ENCODE assay signal across 12 cellular contexts in the genomic region with DNA sequence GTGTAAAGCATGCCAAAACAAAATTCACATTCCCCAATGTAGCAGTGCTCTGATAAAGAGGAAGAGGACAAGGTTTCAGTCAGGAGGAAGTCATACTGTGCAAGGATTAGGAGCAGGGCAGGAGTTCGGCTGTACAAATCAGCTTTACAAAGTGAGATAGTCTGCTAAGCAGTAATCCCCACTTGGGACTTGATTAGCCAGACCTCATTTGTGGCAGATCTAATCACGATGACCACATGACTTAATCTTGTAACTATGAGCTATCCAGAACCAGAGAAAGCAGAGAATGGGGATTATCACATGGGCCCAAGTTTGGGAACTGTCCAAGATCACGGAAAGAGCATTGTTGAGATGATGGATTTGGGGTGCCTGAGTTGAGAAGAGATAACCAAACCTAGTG. TPM values are rescaled to one million over a fixed set of nuclear protein-coding genes. Genes with fewer than 3 reads are reported as not detected.
DNase-seq lines count a peak whose midpoint lies in the region; ATAC-seq, FAIRE-seq and TF ChIP-seq lines count a peak whose summit lies in the region.
"Had no signal": no experiment of that assay in that cellular context is flagged by ENCODE, and none has a peak within 500 bp of the region (broad histone marks: within the 10 kb centered on the region; RNA-seq: fewer than 3 reads in every experiment).

No MANE protein-coding gene starts in this region.

- H3K23ac ChIP-seq in mesenchymal stem cell (ENCODE audit: low read length in 2 of 2) = no peak overlapping the region

- H3K4ac ChIP-seq in mesenchymal stem cell (ENCODE audit: low read depth in 1 of 2, low read length in 2 of 2) = no peak overlapping the region

- DNase-seq in Daoy (ENCODE audit: low read depth) (peak; percentile 52), NCI-H82 (lab: John Stamatoyannopoulos, UW) (peak; percentile 97), K562 (ENCODE audit: extremely low read depth in 1 of 4, low spot score in 3 of 4) (peak in 1 of 4 experiments; percentile 11), mesenchymal stem cell (peak; percentile 33), foreskin melanocyte (no peak), cerebellar nuclear complex (lab: John Stamatoyannopoulos, UW) (no peak), NCI-H1694 (lab: John Stamatoyannopoulos, UW) (no peak)
- DNase-seq in NK-92 treated with Interleukin-12 subunit alpha and Interleukin-12 subunit beta, amount 100 ng/mL, for 24 hours (lab: John Stamatoyannopoulos, UW) = no peak
- DNase-seq: activated T-cell treated with anti-CD3 and anti-CD28 coated beads, Interleukin-2, amount 50 U/mL, for 1 hour; NCI-H2081 had no signal

- POLR2A ChIA-PET in K562 (lab: Yijun Ruan, JAX) = interaction anchor here (1.0 kb wide), 1 partner anchor 9 kb away, joined by 3 read pairs; no protein-coding TSS in a partner anchor

- H3K36me3 ChIP-seq in K562 (ENCODE audit: control insufficient read depth, insufficient read depth, low read length) = no peaks in the 10 kb centered on the region
- H3K36me3 ChIP-seq in mesenchymal stem cell (ENCODE audit: control insufficient read depth in 1 of 2, insufficient read depth in 2 of 2, low read depth in 1 of 2, low read length in 2 of 2) = peaks cover 0 to 89% of the 10 kb centered on the region in 2 experiments
- H3K36me3 ChIP-seq: esophagus muscularis mucosa had no signal

- H3K27me3 ChIP-seq in K562 (ENCODE audit: control insufficient read depth in 2 of 2, insufficient read depth in 2 of 2, low read length in 2 of 2) (no peaks in the 10 kb centered on the region), mesenchymal stem cell (ENCODE audit: control insufficient read depth in 1 of 2, insufficient read depth in 1 of 2, low read length in 2 of 2) (no peaks in the 10 kb centered on the region)
- H3K27me3 ChIP-seq: esophagus muscularis mucosa had no signal

- no peak overlapping the region for H2BK5ac ChIP-seq in mesenchymal stem cell (ENCODE audit: low read depth, low read length, poor library complexity, severe bottlenecking)

- H2AK5ac ChIP-seq in mesenchymal stem cell (ENCODE audit: low read length, severe bottlenecking) = peak overlapping the region; percentile 76

- no peak overlapping the region for H4K91ac ChIP-seq in mesenchymal stem cell (ENCODE audit: low read length)

- peaks cover 5 to 17% of the 10 kb centered on the region in 2 experiments; a peak in 4 of 5 replicates for H3K4me1 ChIP-seq in K562 (replicated peaks in 1 of 2; ENCODE audit: control insufficient read depth in 2 of 2, insufficient read depth in 2 of 2, low read length in 2 of 2)
- no peaks in the 10 kb centered on the region for H3K4me1 ChIP-seq in mesenchymal stem cell (ENCODE audit: control insufficient read depth, insufficient read depth, low read depth, low read length)

- no peak overlapping the region for H3K4me3 ChIP-seq in K562
- H3K4me3 ChIP-seq in mesenchymal stem cell (ENCODE audit: insufficient read depth in 1 of 2, low read depth in 1 of 2, low read length in 2 of 2) = peak overlapping the region in 1 of 2 experiments; percentile 95
- H3K4me3 ChIP-seq: esophagus muscularis mucosa had no signal

- H3K9ac ChIP-seq in K562 (ENCODE audit: insufficient read depth in 1 of 2, low read depth in 2 of 2, low read length in 2 of 2) (no peak overlapping the region), mesenchymal stem cell (ENCODE audit: low read length) (peak overlapping the region; percentile 98)

- no peak overlapping the region for H2AFZ ChIP-seq in K562 (ENCODE audit: low read depth, low read length)
- no peak overlapping the region for H2AFZ ChIP-seq in mesenchymal stem cell (ENCODE audit: low read depth, low read length)

- H3K79me2 ChIP-seq in K562 (ENCODE audit: control insufficient read depth, insufficient read depth, low read length) = peaks cover 44% of the 10 kb centered on the region

- H4K8ac ChIP-seq in mesenchymal stem cell (ENCODE audit: low read length) = no peak overlapping the region

- BruUV-seq in K562 (replicated peaks; lab: Mats Ljungman, UMichigan) = no TSS peak

- WGBS in K562 (ENCODE audit: insufficient coverage, low coverage, missing lambda C conversion rate) = 8% methylated on average over 3 of the region's 3 CpGs
- 21% methylated on average over 2 of the region's 3 CpGs for whole genome bisulfite sequencing in mesenchymal stem cell

- H4K20me1 ChIP-seq in K562 (replicated peaks; ENCODE audit: control insufficient read depth, insufficient read depth, low read length) = no peaks in the 10 kb centered on the region; the same call in 1 of the 2 replicates

- ATAC-seq in K562 = peak; percentile 59

- H3K9me3 ChIP-seq in K562 (replicated peaks; ENCODE audit: control insufficient read depth, insufficient read depth, low read depth, low read length) (no peaks in the 10 kb centered on the region), mesenchymal stem cell (ENCODE audit: control insufficient read depth, low read length) (no peaks in the 10 kb centered on the region)
- H3K9me3 ChIP-seq: esophagus muscularis mucosa had no signal

- CTCF ChIA-PET in K562 (lab: Yijun Ruan, JAX; ENCODE audit: low intra/inter-chr PET ratio) = no interaction called here

- H3K9me1 ChIP-seq in K562 (ENCODE audit: control insufficient read depth, insufficient read depth, low read length) = no peaks in the 10 kb centered on the region

- FAIRE-seq in K562 (lab: Jason Lieb, UNC) = no peak

- intact Hi-C loops in K562 (cut with micrococcal nuclease) = no loop called here

- no peak for TF ChIP-seq RAD21 in K562 (CRISPR knock-in tag; conservative IDR thresholded peaks at IDR 0.05 in 1 of 2, IDR thresholded peaks at IDR 0.05 in 1 of 2)

- in situ Hi-C loops in K562 (cut with MboI) = no loop called here

- H3K18ac ChIP-seq in mesenchymal stem cell (ENCODE audit: low read depth in 1 of 2, low read length in 2 of 2) = no peak overlapping the region

- H3K27ac ChIP-seq in K562 (ENCODE audit: extremely low read depth, low read depth, low read length) = no peak overlapping the region
- peak overlapping the region; percentile 99 for H3K27ac ChIP-seq in mesenchymal stem cell (ENCODE audit: low read length, poor library complexity, severe bottlenecking)
- H3K27ac ChIP-seq: C4-2B, esophagus muscularis mucosa had no signal

- H2BK12ac ChIP-seq in mesenchymal stem cell (ENCODE audit: low read length in 2 of 2) = no peak overlapping the region

- H3K4me2 ChIP-seq in K562 (ENCODE audit: insufficient read depth, low read length) = no peak overlapping the region
- peak overlapping the region; percentile 84 for H3K4me2 ChIP-seq in mesenchymal stem cell (ENCODE audit: low read length, poor library complexity, severe bottlenecking)

- H3K79me1 ChIP-seq in mesenchymal stem cell (replicated peaks; ENCODE audit: low read length, poor library complexity, severe bottlenecking) = no peaks in the 10 kb centered on the region

- no peak for TF ChIP-seq POLR2A in K562 (conservative IDR thresholded peaks at IDR 0.05)

- TF ChIP-seq EP300 in K562 (IDR thresholded peaks at IDR 0.05; ENCODE audit: low read length) = no peak

- H2BK120ac ChIP-seq in mesenchymal stem cell (ENCODE audit: low read depth, low read length) = no peak overlapping the region

- peak overlapping the region in 1 of 2 experiments; percentile 32 for H3K14ac ChIP-seq in mesenchymal stem cell (ENCODE audit: low read length in 2 of 2)

- H2BK15ac ChIP-seq in mesenchymal stem cell (ENCODE audit: low read depth, poor library complexity, severe bottlenecking) = no peak overlapping the region

- no peak for TF ChIP-seq CTCF in K562 (IDR thresholded peaks at IDR 0.05 in 2 of 3, conservative IDR thresholded peaks at IDR 0.05 in 1 of 3; ENCODE audit: insufficient read depth in 2 of 3, low read depth in 1 of 3, low read length in 3 of 3)

TF ChIP-seq in K562, 482 proteins besides CTCF, POLR2A, EP300 and RAD21 (continues in another document):
- TF ChIP-seq, protein P1, sequence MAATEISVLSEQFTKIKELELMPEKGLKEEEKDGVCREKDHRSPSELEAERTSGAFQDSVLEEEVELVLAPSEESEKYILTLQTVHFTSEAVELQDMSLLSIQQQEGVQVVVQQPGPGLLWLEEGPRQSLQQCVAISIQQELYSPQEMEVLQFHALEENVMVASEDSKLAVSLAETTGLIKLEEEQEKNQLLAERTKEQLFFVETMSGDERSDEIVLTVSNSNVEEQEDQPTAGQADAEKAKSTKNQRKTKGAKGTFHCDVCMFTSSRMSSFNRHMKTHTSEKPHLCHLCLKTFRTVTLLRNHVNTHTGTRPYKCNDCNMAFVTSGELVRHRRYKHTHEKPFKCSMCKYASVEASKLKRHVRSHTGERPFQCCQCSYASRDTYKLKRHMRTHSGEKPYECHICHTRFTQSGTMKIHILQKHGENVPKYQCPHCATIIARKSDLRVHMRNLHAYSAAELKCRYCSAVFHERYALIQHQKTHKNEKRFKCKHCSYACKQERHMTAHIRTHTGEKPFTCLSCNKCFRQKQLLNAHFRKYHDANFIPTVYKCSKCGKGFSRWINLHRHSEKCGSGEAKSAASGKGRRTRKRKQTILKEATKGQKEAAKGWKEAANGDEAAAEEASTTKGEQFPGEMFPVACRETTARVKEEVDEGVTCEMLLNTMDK (IDR thresholded peaks at IDR 0.05; ENCODE audit: borderline replicate concordance, insufficient read depth, low read depth, low read length, poor library complexity, severe bottlenecking) = no peak
- peak in 1 of 2 experiments; percentile 16; a peak in 1 of 4 replicates for TF ChIP-seq HDAC1 (IDR thresholded peaks at IDR 0.05)
- TF ChIP-seq KDM1A (IDR thresholded peaks at IDR 0.05) = peak; percentile 22 to 49; a peak in 2 of 4 replicates
- TF ChIP-seq FIP1L1 (IDR thresholded peaks at IDR 0.05; ENCODE audit: low read depth, low read length, poor library complexity, severe bottlenecking) = no peak

RNA-seq across cellular contexts. Expression of a gene that starts 7.8 kb away (rescaled TPM):
- total RNA-seq in Daoy (2014; rRNA removed; shearing (Covaris generic)) = 298 and 307 TPM in 2 replicates
- total RNA-seq in K562 (2011; cell fraction: chromatin; rRNA removed; ENCODE audit: low replicate concordance) = 20.6 and 37.4 TPM in 2 replicates
- 16.2 and 19.3 TPM in 2 replicates for total RNA-seq in K562 (2011; cell fraction: nucleolus; rRNA removed)
- total RNA-seq in K562 (2011; cell fraction: nucleoplasm; rRNA removed) = 28.5 and 39.2 TPM in 2 replicates
- total RNA-seq in K562 (2014; rRNA removed) = 5.1 and 6.1 TPM in 2 replicates
- total RNA-seq in K562 (2014; rRNA removed; fragmentation: Illumina TruSeq; extraction: Trizol) = 11.3 TPM in 2 replicates
- 9.8 and 14.6 TPM in 2 replicates for total RNA-seq in K562 (2015; rRNA removed; fragmentation: Illumina TruSeq; extraction: Trizol)
- 9.6 and 10.0 TPM in 2 replicates for total RNA-seq in K562 (2021)
- 10.4 and 11.0 TPM in 2 replicates for polyA plus RNA-seq in K562 (2011; rRNA removed)
- polyA plus RNA-seq in K562 (2011; cell fraction: cytosol; rRNA removed) = 3.4 and 3.6 TPM in 2 replicates
- 18.3 and 20.6 TPM in 2 replicates for polyA plus RNA-seq in K562 (2011; cell fraction: nucleus; rRNA removed)
- 3.5 and 5.6 TPM in 2 replicates for polyA plus RNA-seq in K562 (2012)
- polyA plus RNA-seq in K562 (2014; fragmentation: Illumina TruSeq; extraction: Trizol) = 5.8 and 7.4 TPM in 2 replicates
- polyA plus RNA-seq in K562 (2014; fragmentation: Nextera tagmentation; extraction: Ambion mirVana) = 1 to 10 TPM; 2.7 to 4.1 TPM
- 5.9 and 8.5 TPM in 2 replicates for polyA plus RNA-seq in K562 (2014; rRNA removed)
- polyA minus RNA-seq in K562 (2011; rRNA and poly(A)+ RNA removed) = 24.1 and 32.7 TPM in 2 replicates
- 7.6 and 7.8 TPM in 2 replicates for polyA minus RNA-seq in K562 (2011; cell fraction: cytosol; rRNA and poly(A)+ RNA removed)
- polyA minus RNA-seq in K562 (2011; cell fraction: nucleus; rRNA and poly(A)+ RNA removed) = 18.8 and 27.7 TPM in 2 replicates
- 47.2 TPM for polyA plus RNA-seq in mesenchymal stem cell (2013, experiment 1 of 2)
- polyA plus RNA-seq in mesenchymal stem cell (2013, experiment 2 of 2) = 46.5 TPM

Comparison
In these comparisons a context has a peak if more than half of its experiments do, and no peak if none do; other contexts are left out.
1. DNase-seq: peak in Daoy (single experiment), NCI-H82 (single experiment) and mesenchymal stem cell (single experiment); none in foreskin melanocyte (single experiment), NK-92 treated with Interleukin-12 subunit alpha and Interleukin-12 subunit beta, amount 100 ng/mL, for 24 hours (single experiment), cerebellar nuclear complex (0 of 2) and NCI-H1694 (single experiment).